ENCODE assay signal across 1 cellular context in the genomic region with DNA sequence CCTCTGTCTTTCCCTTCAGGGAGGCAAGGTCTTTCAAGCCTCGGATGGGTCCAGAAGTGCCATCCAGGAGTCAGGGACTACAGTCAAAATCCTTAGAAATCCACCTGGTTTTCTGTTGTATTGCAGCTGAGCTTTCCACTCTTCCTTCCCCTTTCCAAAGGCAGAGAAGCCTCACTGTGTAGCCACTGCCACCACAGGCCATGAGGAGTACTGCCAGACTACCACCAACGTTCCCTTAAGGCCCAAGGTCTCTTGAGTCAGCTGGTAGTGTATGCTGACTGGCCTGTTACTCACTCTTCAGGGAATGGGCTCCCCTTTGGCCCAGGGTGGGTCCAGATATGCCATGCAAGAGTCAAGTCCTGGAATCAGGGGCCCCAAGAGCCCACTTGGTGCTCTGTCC.
TF ChIP-seq lines count a peak whose summit lies in the region.

No MANE protein-coding gene starts in this region.

TF ChIP-seq in GM23338, 12 proteins besides CTCF, POLR2A, EP300 and RAD21 (continued from another document):
- TF ChIP-seq JUNB (IDR thresholded peaks at IDR 0.05; ENCODE audit: unreplicated experiment) (no peak), ZNF114 (CRISPR knock-in tag; IDR thresholded peaks at IDR 0.05) (no peak), POLR2AphosphoS5 (IDR thresholded peaks at IDR 0.05; ENCODE audit: low read depth) (no peak), EZH2phosphoT487 (IDR thresholded peaks at IDR 0.05; ENCODE audit: unreplicated experiment) (no peak), CREB1 (CRISPR knock-in tag; IDR thresholded peaks at IDR 0.05; ENCODE audit: low read depth) (no peak)
- TF ChIP-seq, protein P1, sequence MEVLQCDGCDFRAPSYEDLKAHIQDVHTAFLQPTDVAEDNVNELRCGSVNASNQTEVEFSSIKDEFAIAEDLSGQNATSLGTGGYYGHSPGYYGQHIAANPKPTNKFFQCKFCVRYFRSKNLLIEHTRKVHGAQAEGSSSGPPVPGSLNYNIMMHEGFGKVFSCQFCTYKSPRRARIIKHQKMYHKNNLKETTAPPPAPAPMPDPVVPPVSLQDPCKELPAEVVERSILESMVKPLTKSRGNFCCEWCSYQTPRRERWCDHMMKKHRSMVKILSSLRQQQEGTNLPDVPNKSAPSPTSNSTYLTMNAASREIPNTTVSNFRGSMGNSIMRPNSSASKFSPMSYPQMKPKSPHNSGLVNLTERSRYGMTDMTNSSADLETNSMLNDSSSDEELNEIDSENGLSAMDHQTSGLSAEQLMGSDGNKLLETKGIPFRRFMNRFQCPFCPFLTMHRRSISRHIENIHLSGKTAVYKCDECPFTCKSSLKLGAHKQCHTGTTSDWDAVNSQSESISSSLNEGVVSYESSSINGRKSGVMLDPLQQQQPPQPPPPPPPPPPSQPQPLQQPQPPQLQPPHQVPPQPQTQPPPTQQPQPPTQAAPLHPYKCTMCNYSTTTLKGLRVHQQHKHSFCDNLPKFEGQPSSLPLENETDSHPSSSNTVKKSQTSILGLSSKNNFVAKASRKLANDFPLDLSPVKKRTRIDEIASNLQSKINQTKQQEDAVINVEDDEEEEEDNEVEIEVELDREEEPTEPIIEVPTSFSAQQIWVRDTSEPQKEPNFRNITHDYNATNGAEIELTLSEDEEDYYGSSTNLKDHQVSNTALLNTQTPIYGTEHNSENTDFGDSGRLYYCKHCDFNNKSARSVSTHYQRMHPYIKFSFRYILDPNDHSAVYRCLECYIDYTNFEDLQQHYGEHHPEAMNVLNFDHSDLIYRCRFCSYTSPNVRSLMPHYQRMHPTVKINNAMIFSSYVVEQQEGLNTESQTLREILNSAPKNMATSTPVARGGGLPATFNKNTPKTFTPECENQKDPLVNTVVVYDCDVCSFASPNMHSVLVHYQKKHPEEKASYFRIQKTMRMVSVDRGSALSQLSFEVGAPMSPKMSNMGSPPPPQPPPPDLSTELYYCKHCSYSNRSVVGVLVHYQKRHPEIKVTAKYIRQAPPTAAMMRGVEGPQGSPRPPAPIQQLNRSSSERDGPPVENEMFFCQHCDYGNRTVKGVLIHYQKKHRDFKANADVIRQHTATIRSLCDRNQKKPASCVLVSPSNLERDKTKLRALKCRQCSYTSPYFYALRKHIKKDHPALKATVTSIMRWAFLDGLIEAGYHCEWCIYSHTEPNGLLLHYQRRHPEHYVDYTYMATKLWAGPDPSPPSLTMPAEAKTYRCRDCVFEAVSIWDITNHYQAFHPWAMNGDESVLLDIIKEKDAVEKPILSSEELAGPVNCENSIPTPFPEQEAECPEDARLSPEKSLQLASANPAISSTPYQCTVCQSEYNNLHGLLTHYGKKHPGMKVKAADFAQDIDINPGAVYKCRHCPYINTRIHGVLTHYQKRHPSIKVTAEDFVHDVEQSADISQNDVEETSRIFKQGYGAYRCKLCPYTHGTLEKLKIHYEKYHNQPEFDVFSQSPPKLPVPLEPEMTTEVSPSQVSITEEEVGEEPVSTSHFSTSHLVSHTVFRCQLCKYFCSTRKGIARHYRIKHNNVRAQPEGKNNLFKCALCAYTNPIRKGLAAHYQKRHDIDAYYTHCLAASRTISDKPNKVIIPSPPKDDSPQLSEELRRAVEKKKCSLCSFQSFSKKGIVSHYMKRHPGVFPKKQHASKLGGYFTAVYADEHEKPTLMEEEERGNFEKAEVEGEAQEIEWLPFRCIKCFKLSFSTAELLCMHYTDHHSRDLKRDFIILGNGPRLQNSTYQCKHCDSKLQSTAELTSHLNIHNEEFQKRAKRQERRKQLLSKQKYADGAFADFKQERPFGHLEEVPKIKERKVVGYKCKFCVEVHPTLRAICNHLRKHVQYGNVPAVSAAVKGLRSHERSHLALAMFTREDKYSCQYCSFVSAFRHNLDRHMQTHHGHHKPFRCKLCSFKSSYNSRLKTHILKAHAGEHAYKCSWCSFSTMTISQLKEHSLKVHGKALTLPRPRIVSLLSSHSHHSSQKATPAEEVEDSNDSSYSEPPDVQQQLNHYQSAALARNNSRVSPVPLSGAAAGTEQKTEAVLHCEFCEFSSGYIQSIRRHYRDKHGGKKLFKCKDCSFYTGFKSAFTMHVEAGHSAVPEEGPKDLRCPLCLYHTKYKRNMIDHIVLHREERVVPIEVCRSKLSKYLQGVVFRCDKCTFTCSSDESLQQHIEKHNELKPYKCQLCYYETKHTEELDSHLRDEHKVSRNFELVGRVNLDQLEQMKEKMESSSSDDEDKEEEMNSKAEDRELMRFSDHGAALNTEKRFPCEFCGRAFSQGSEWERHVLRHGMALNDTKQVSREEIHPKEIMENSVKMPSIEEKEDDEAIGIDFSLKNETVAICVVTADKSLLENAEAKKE (CRISPR knock-in tag; IDR thresholded peaks at IDR 0.05), result no peak
